ENCODE assay signal across 1 cellular context in genomic region chr3:124078978-124079911, GRCh38.
TF ChIP-seq lines count a peak whose summit lies in the region.

No MANE protein-coding gene starts in this region.

TF ChIP-seq in GM12878, 131 proteins besides CTCF, POLR2A, EP300 and RAD21 (continued from another document):
- TF ChIP-seq ZNF274 (IDR thresholded peaks at IDR 0.05; ENCODE audit: insufficient read depth, insufficient read length) (no peak), GATAD2B (conservative IDR thresholded peaks at IDR 0.05; ENCODE audit: low read depth) (no peak)
- TF ChIP-seq, protein P1, sequence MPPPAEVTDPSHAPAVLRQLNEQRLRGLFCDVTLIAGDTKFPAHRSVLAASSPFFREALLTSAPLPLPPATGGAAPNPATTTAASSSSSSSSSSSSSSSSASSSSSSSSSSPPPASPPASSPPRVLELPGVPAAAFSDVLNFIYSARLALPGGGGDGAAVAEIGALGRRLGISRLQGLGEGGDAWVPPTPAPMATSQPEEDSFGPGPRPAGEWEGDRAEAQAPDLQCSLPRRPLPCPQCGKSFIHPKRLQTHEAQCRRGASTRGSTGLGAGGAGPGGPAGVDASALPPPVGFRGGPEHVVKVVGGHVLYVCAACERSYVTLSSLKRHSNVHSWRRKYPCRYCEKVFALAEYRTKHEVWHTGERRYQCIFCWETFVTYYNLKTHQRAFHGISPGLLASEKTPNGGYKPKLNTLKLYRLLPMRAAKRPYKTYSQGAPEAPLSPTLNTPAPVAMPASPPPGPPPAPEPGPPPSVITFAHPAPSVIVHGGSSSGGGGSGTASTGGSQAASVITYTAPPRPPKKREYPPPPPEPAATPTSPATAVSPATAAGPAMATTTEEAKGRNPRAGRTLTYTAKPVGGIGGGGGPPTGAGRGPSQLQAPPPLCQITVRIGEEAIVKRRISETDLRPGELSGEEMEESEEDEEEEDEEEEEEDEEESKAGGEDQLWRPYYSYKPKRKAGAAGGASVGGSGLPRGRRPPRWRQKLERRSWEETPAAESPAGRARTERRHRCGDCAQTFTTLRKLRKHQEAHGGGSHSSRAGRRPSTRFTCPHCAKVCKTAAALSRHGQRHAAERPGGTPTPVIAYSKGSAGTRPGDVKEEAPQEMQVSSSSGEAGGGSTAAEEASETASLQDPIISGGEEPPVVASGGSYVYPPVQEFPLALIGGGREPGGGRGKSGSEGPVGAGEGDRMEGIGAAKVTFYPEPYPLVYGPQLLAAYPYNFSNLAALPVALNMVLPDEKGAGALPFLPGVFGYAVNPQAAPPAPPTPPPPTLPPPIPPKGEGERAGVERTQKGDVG (CRISPR knock-in tag; IDR thresholded peaks at IDR 0.05), result no peak
